1 cellular context compared by ENCODE assay signal in genomic region chr6:29005183-29005885, GRCh38.
A peak's percentile ranks its signal among the peaks of the same experiment; 100 is the strongest.
TF ChIP-seq lines count a peak whose summit lies in the region.

Gene ZNF311 (minus strand): TSS chr6:29005315. CDS start chr6:29003954, 1,361 bp downstream.

TF ChIP-seq in K562, 482 proteins besides CTCF, POLR2A, EP300 and RAD21 (continued from another document and continues in another):
- TF ChIP-seq E2F8 (IDR thresholded peaks at IDR 0.05; ENCODE audit: low read depth, partially characterized antibody) (peak; percentile 89), ZNF766 (CRISPR knock-in tag; conservative IDR thresholded peaks at IDR 0.05) (0 out of 2 replicates have a peak, but pooled peaks have one; percentile 13), ZNF232 (CRISPR knock-in tag; IDR thresholded peaks at IDR 0.05) (no peak), MTF1 (CRISPR knock-in tag; IDR thresholded peaks at IDR 0.05; ENCODE audit: borderline replicate concordance) (0 out of 2 replicates have a peak, but pooled peaks have one; percentile 69), CREM (IDR thresholded peaks at IDR 0.05; ENCODE audit: low read depth) (peak; percentile 31; the same call in 1 of the 2 replicates), SREBF1 (IDR thresholded peaks at IDR 0.05; ENCODE audit: borderline replicate concordance, low read depth, low read length) (no peak), RBM14 (IDR thresholded peaks at IDR 0.05; ENCODE audit: borderline replicate concordance, insufficient read depth, low read depth, low read length) (no peak), E2F4 (CRISPR knock-in tag; IDR thresholded peaks at IDR 0.05; ENCODE audit: low read depth) (no peak), THAP12 (CRISPR knock-in tag; IDR thresholded peaks at IDR 0.05) (peak; percentile 64; the same call in 1 of the 2 replicates), ZNF121 (CRISPR knock-in tag; conservative IDR thresholded peaks at IDR 0.05) (no peak), COPS2 (conservative IDR thresholded peaks at IDR 0.05) (no peak), ARHGAP35 (IDR thresholded peaks at IDR 0.05; ENCODE audit: partially characterized antibody) (no peak), ZBED1 (IDR thresholded peaks at IDR 0.05) (0 out of 2 replicates have a peak, but pooled peaks have one; percentile 56), NBN (IDR thresholded peaks at IDR 0.05; ENCODE audit: low read depth) (peak; percentile 64; the same call in 1 of the 2 replicates), NR2C2 (CRISPR knock-in tag; IDR thresholded peaks at IDR 0.05) (no peak), NR2C2 (tag; IDR thresholded peaks at IDR 0.05) (peak; percentile 64; the same call in 1 of the 2 replicates), ARID3B (CRISPR knock-in tag; IDR thresholded peaks at IDR 0.05; ENCODE audit: borderline replicate concordance) (no peak), RBM15 (IDR thresholded peaks at IDR 0.05; ENCODE audit: insufficient read depth, low read length) (no peak), CCAR2 (IDR thresholded peaks at IDR 0.05; ENCODE audit: low read depth, low read length) (no peak), SREBF2 (CRISPR knock-in tag; IDR thresholded peaks at IDR 0.05) (no peak), SMAD1 (IDR thresholded peaks at IDR 0.05; ENCODE audit: low read depth, low read length, partially characterized antibody) (peak; percentile 83), NEUROD1 (IDR thresholded peaks at IDR 0.05; ENCODE audit: borderline replicate concordance, low read depth, low read length, partially characterized antibody) (peak; percentile 53), E2F3 (CRISPR knock-in tag; IDR thresholded peaks at IDR 0.05) (peak; percentile 91), TFAM (CRISPR knock-in tag; conservative IDR thresholded peaks at IDR 0.05) (no peak), KLF10 (CRISPR knock-in tag; IDR thresholded peaks at IDR 0.05) (no peak), BRCA1 (IDR thresholded peaks at IDR 0.05) (no peak), BRCA1 (CRISPR knock-in tag; IDR thresholded peaks at IDR 0.05) (no peak), ZNF384 (IDR thresholded peaks at IDR 0.05; ENCODE audit: low read depth, low read length) (peak; percentile 93), BRF2 (IDR thresholded peaks at IDR 0.05; ENCODE audit: borderline replicate concordance, insufficient read depth, insufficient read length) (no peak), BCL6 (CRISPR knock-in tag; IDR thresholded peaks at IDR 0.05) (no peak), MEF2A (IDR thresholded peaks at IDR 0.05; ENCODE audit: control insufficient read depth, low read depth, low read length) (no peak), SRSF7 (optimal IDR thresholded peaks at IDR 0.05; ENCODE audit: low read depth, low read length) (no peak), PATZ1 (CRISPR knock-in tag; IDR thresholded peaks at IDR 0.05; ENCODE audit: borderline replicate concordance) (no peak), NFRKB (IDR thresholded peaks at IDR 0.05; ENCODE audit: low read depth) (peak; percentile 75), LEF1 (IDR thresholded peaks at IDR 0.05) (peak; percentile 20; the same call in 1 of the 2 replicates), RBM39 (optimal IDR thresholded peaks at IDR 0.05; ENCODE audit: low read depth, low read length) (peak; percentile 71), CBFB (CRISPR knock-in tag; IDR thresholded peaks at IDR 0.05) (no peak), ZNF589 (CRISPR knock-in tag; IDR thresholded peaks at IDR 0.05; ENCODE audit: low read depth) (peak; percentile 76), KDM5B (IDR thresholded peaks at IDR 0.05; ENCODE audit: insufficient replicate concordance, low read depth, low read length) (peak; percentile 65), ZNF12 (CRISPR knock-in tag; IDR thresholded peaks at IDR 0.05) (no peak)
- TF ChIP-seq, protein P1, sequence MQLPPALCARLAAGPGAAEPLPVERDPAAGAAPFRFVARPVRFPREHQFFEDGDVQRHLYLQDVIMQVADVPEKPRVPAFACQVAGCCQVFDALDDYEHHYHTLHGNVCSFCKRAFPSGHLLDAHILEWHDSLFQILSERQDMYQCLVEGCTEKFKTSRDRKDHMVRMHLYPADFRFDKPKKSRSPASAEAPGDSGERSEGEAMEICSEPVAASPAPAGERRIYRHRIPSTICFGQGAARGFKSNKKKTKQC (CRISPR knock-in tag; IDR thresholded peaks at IDR 0.05): 0 out of 2 replicates have a peak, but pooled peaks have one; percentile 31
- TF ChIP-seq, protein P2, sequence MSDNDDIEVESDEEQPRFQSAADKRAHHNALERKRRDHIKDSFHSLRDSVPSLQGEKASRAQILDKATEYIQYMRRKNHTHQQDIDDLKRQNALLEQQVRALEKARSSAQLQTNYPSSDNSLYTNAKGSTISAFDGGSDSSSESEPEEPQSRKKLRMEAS (CRISPR knock-in tag; IDR thresholded peaks at IDR 0.05): peak; percentile 46; the same call in 1 of the 2 replicates
- TF ChIP-seq, protein P3, sequence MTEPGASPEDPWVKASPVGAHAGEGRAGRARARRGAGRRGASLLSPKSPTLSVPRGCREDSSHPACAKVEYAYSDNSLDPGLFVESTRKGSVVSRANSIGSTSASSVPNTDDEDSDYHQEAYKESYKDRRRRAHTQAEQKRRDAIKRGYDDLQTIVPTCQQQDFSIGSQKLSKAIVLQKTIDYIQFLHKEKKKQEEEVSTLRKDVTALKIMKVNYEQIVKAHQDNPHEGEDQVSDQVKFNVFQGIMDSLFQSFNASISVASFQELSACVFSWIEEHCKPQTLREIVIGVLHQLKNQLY (CRISPR knock-in tag; conservative IDR thresholded peaks at IDR 0.05): no peak
- TF ChIP-seq, protein P4, sequence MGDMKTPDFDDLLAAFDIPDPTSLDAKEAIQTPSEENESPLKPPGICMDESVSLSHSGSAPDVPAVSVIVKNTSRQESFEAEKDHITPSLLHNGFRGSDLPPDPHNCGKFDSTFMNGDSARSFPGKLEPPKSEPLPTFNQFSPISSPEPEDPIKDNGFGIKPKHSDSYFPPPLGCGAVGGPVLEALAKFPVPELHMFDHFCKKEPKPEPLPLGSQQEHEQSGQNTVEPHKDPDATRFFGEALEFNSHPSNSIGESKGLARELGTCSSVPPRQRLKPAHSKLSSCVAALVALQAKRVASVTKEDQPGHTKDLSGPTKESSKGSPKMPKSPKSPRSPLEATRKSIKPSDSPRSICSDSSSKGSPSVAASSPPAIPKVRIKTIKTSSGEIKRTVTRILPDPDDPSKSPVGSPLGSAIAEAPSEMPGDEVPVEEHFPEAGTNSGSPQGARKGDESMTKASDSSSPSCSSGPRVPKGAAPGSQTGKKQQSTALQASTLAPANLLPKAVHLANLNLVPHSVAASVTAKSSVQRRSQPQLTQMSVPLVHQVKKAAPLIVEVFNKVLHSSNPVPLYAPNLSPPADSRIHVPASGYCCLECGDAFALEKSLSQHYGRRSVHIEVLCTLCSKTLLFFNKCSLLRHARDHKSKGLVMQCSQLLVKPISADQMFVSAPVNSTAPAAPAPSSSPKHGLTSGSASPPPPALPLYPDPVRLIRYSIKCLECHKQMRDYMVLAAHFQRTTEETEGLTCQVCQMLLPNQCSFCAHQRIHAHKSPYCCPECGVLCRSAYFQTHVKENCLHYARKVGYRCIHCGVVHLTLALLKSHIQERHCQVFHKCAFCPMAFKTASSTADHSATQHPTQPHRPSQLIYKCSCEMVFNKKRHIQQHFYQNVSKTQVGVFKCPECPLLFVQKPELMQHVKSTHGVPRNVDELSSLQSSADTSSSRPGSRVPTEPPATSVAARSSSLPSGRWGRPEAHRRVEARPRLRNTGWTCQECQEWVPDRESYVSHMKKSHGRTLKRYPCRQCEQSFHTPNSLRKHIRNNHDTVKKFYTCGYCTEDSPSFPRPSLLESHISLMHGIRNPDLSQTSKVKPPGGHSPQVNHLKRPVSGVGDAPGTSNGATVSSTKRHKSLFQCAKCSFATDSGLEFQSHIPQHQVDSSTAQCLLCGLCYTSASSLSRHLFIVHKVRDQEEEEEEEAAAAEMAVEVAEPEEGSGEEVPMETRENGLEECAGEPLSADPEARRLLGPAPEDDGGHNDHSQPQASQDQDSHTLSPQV (IDR thresholded peaks at IDR 0.05): peak; percentile 90; the same call in 1 of the 2 replicates
- TF ChIP-seq, protein P5, sequence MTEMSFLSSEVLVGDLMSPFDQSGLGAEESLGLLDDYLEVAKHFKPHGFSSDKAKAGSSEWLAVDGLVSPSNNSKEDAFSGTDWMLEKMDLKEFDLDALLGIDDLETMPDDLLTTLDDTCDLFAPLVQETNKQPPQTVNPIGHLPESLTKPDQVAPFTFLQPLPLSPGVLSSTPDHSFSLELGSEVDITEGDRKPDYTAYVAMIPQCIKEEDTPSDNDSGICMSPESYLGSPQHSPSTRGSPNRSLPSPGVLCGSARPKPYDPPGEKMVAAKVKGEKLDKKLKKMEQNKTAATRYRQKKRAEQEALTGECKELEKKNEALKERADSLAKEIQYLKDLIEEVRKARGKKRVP (CRISPR knock-in tag; IDR thresholded peaks at IDR 0.05): no peak
